Comparison of ENCODE assay signal across 1 cellular context in the genomic region with DNA sequence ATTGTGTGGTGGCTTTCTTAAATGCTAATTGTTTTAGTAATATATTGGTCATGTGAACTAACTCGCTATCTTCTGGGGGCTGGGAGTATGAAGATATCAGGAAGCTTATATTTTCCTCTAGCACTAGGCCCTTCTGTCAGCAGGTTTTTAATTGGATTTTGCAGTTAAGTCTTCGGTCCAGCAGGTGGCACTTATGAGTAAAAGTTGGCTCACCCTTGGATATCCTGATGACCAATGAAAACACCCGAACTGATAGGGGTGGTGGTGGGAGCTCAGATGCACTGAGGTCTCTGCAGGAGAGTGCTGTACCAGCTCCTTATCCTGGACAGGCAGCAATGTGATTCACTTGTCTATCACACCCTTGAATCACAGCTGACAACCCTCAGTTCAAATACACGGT.
TF ChIP-seq lines count a peak whose summit lies in the region.

No MANE protein-coding gene starts in this region.

TF ChIP-seq in H1, 55 proteins besides CTCF, POLR2A, EP300 and RAD21:
- no peak for TF ChIP-seq KDM4A (IDR thresholded peaks at IDR 0.05; ENCODE audit: low read depth, low read length, severe bottlenecking)
- TF ChIP-seq RBBP5 (IDR thresholded peaks at IDR 0.05; ENCODE audit: borderline replicate concordance, low read depth, low read length) = no peak
